ENCODE assay signal across 12 cellular contexts in the genomic region with DNA sequence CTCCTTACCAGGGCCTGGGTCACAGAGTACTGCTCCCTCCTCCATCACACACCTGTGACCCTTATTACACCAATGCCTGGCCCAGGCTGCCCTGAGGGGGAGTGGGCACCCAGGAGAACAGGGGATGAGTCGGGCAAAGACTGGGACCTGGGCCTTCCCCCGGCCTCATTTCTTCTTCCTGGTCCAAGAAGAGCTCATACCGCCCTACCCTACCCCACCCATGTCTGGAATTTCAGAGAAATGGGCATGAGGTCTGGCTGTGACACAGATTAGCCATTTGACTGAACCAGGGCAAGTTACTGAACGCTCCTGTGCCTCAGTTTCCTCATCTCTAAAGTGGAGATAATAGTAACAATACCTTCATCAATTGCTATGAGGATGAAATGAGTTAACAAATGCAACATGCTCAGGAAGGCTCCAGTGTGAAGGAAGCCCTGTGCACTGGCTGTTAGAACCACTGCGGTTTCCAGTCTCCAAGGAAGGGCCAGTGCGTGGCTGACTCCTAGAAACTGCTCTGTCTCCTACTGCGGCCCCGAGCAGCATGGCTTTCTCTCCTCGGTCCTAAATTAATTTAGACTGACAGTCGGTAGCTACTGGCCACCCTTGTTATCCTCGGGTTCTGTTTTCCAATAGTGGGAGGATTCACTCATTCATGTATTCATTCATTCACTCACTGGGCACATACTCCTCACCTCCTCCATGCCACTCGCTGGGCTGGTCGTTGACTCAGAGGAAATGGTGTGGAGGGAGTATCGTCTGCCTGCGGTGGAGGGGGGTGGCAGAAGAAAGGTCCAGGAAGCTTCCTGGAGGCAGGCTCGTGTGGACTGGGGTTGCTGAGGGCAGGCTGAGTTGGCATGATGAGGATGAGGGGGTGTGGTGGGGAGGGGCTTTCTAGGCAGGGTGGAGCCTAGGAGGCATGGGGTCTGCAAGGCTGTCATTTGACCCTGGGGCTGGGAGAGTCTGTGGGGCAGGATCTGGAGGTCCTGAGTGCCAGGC.
DNase-seq lines count a peak whose midpoint lies in the region; ATAC-seq lines count a peak whose summit lies in the region.
"Had no signal": no experiment of that assay in that cellular context is flagged by ENCODE, and none has a peak within 500 bp of the region (broad histone marks: within the 10 kb centered on the region; RNA-seq: fewer than 3 reads in every experiment).

No MANE protein-coding gene starts in this region.

- H3K27me3 Mint-ChIP-seq in activated T-helper 17 cell treated with anti-CD3 and anti-CD28 coated beads, Interleukin-2, amount 50 U/mL, for 72 hours, result no peaks in the 10 kb centered on the region

- peaks cover 51% of the 10 kb centered on the region for H3K79me1 ChIP-seq in mesenchymal stem cell (replicated peaks; ENCODE audit: low read length, poor library complexity, severe bottlenecking)

- peak; percentile 51 for DNase-seq in HT-29 (ENCODE audit: low spot score)
- no peak for DNase-seq in caudate nucleus (lab: John Stamatoyannopoulos, UW)
- DNase-seq in mesenchymal stem cell, result peak; percentile 54
- no peak for DNase-seq in T-helper 2 cell
- DNase-seq in NCI-H1694 treated with DMSO at 0.1 percent for 48 hours (lab: John Stamatoyannopoulos, UW), result no peak
- DNase-seq: BE2C, NCI-H526 had no signal

- H3K4me1 Mint-ChIP-seq in activated T-helper 17 cell treated with anti-CD3 and anti-CD28 coated beads, Interleukin-2, amount 50 U/mL, for 72 hours, result no peaks in the 10 kb centered on the region

- peak overlapping the region; percentile 28 for H2AK5ac ChIP-seq in mesenchymal stem cell (ENCODE audit: low read length, severe bottlenecking)

- peak overlapping the region; percentile 8 for H2BK15ac ChIP-seq in mesenchymal stem cell (ENCODE audit: low read depth, poor library complexity, severe bottlenecking)

- H3K27me3 ChIP-seq in ACC112 (ENCODE audit: insufficient read depth, low read length) (no peaks in the 10 kb centered on the region), mesenchymal stem cell (ENCODE audit: control insufficient read depth in 1 of 2, insufficient read depth in 1 of 2, low read length in 2 of 2) (no peaks in the 10 kb centered on the region)
- H3K27me3 ChIP-seq: BE2C had no signal

- H2BK5ac ChIP-seq in mesenchymal stem cell (ENCODE audit: low read depth, low read length, poor library complexity, severe bottlenecking), result no peak overlapping the region

- H3K79me2 ChIP-seq in ACC112 (ENCODE audit: control insufficient read depth, insufficient read depth, low read length, unreplicated experiment), result peaks cover 14% of the 10 kb centered on the region

- H3K18ac ChIP-seq in mesenchymal stem cell (ENCODE audit: low read depth in 1 of 2, low read length in 2 of 2), result peak overlapping the region in 1 of 2 experiments; percentile 52

- peak overlapping the region in 1 of 2 experiments; percentile 57 for H3K14ac ChIP-seq in mesenchymal stem cell (ENCODE audit: low read length in 2 of 2)

- H2BK12ac ChIP-seq in mesenchymal stem cell (ENCODE audit: low read length in 2 of 2), result peak overlapping the region in 1 of 2 experiments; percentile 68

- peak overlapping the region; percentile 23 for H2BK120ac ChIP-seq in mesenchymal stem cell (ENCODE audit: low read depth, low read length)

- H2AFZ ChIP-seq in ACC112 (ENCODE audit: low read length, unreplicated experiment) (no peak overlapping the region), mesenchymal stem cell (ENCODE audit: low read depth, low read length) (no peak overlapping the region)

- H3K9ac ChIP-seq in mesenchymal stem cell (ENCODE audit: low read length), result peak overlapping the region; percentile 70

- no peak overlapping the region for H3K4me3 Mint-ChIP-seq in activated T-helper 17 cell treated with anti-CD3 and anti-CD28 coated beads, Interleukin-2, amount 50 U/mL, for 72 hours
- H3K4me3 Mint-ChIP-seq: T-helper 1 cell treated with Interleukin-12 subunit alpha and Interleukin-12 subunit beta and Interleukin-4 antibody, amounts not matched to agents 30 μg/mL and 1 μg/mL, for 36 hours had no signal

- peak overlapping the region; percentile 86 for H3K27ac ChIP-seq in ACC112 (ENCODE audit: low read depth, low read length)
- peak overlapping the region; percentile 74 for H3K27ac ChIP-seq in caudate nucleus (ENCODE audit: low read depth, low read length)
- H3K27ac ChIP-seq in mesenchymal stem cell (ENCODE audit: low read length, poor library complexity, severe bottlenecking), result no peak overlapping the region

- no peak overlapping the region for H3K4me2 ChIP-seq in mesenchymal stem cell (ENCODE audit: low read length, poor library complexity, severe bottlenecking)

- H3K23ac ChIP-seq in mesenchymal stem cell (ENCODE audit: low read length in 2 of 2), result peak overlapping the region in 1 of 2 experiments; percentile 6

- H4K91ac ChIP-seq in mesenchymal stem cell (ENCODE audit: low read length), result peak overlapping the region; percentile 57

- ATAC-seq in activated T-helper 17 cell treated with anti-CD3 and anti-CD28 coated beads, Interleukin-2, amount 50 U/mL, for 72 hours (replicated peaks), result no peak
- no peak for ATAC-seq in GM21528 (IDR thresholded peaks at IDR 0.05; ENCODE audit: low FRiP score, unreplicated experiment)
- ATAC-seq: K562 had no signal

- no peaks in the 10 kb centered on the region for H3K9me3 ChIP-seq in mesenchymal stem cell (ENCODE audit: control insufficient read depth, low read length)
- H3K9me3 ChIP-seq: BE2C had no signal

- no peak overlapping the region for H3K27ac Mint-ChIP-seq in activated T-helper 17 cell treated with anti-CD3 and anti-CD28 coated beads, Interleukin-2, amount 50 U/mL, for 72 hours
- H3K27ac Mint-ChIP-seq: T-helper 1 cell treated with Interleukin-12 subunit alpha and Interleukin-12 subunit beta and Interleukin-4 antibody, amounts not matched to agents 30 μg/mL and 1 μg/mL, for 36 hours had no signal

- peak overlapping the region in 1 of 2 experiments; percentile 52 for H3K4ac ChIP-seq in mesenchymal stem cell (ENCODE audit: low read depth in 1 of 2, low read length in 2 of 2)

- no peaks in the 10 kb centered on the region for H3K9me3 Mint-ChIP-seq in activated T-helper 17 cell treated with anti-CD3 and anti-CD28 coated beads, Interleukin-2, amount 50 U/mL, for 72 hours
- H3K9me3 Mint-ChIP-seq: T-helper 1 cell treated with Interleukin-12 subunit alpha and Interleukin-12 subunit beta and Interleukin-4 antibody, amounts not matched to agents 30 μg/mL and 1 μg/mL, for 36 hours had no signal

- WGBS in mesenchymal stem cell, result 63% methylated on average over 13 of the region's 16 CpGs

- H3K4me1 ChIP-seq in ACC112 (ENCODE audit: control insufficient read depth, insufficient read depth, low read length, unreplicated experiment) (peaks cover 60% of the 10 kb centered on the region), mesenchymal stem cell (ENCODE audit: control insufficient read depth, insufficient read depth, low read depth, low read length) (peaks cover 42% of the 10 kb centered on the region)

- H3K4me3 ChIP-seq in ACC112 (ENCODE audit: low read depth, low read length), result peak overlapping the region; percentile 23; the same call in 1 of the 2 replicates
- peak overlapping the region in 1 of 2 experiments; percentile 40 for H3K4me3 ChIP-seq in mesenchymal stem cell (ENCODE audit: insufficient read depth in 1 of 2, low read depth in 1 of 2, low read length in 2 of 2)
- H3K4me3 ChIP-seq: K562 had no signal

- peak overlapping the region; percentile 35 for H4K8ac ChIP-seq in mesenchymal stem cell (ENCODE audit: low read length)

- no peaks in the 10 kb centered on the region for H3K36me3 Mint-ChIP-seq in activated T-helper 17 cell treated with anti-CD3 and anti-CD28 coated beads, Interleukin-2, amount 50 U/mL, for 72 hours (ENCODE audit: low read depth)

- H3K36me3 ChIP-seq in ACC112 (ENCODE audit: insufficient read depth, low read length), result no peaks in the 10 kb centered on the region
- H3K36me3 ChIP-seq in mesenchymal stem cell (ENCODE audit: control insufficient read depth in 1 of 2, insufficient read depth in 2 of 2, low read depth in 1 of 2, low read length in 2 of 2), result peaks cover 3 to 23% of the 10 kb centered on the region in 2 experiments
- H3K36me3 ChIP-seq: BE2C had no signal

Comparison
In these comparisons a context has a peak if more than half of its experiments do, and no peak if none do; other contexts are left out.
1. DNase-seq: peak in HT-29 (single experiment) and mesenchymal stem cell (single experiment); none in caudate nucleus (0 of 61), T-helper 2 cell (0 of 5) and NCI-H1694 treated with DMSO at 0.1 percent for 48 hours (single experiment).